21 cellular contexts compared by ENCODE assay signal in the genomic region with DNA sequence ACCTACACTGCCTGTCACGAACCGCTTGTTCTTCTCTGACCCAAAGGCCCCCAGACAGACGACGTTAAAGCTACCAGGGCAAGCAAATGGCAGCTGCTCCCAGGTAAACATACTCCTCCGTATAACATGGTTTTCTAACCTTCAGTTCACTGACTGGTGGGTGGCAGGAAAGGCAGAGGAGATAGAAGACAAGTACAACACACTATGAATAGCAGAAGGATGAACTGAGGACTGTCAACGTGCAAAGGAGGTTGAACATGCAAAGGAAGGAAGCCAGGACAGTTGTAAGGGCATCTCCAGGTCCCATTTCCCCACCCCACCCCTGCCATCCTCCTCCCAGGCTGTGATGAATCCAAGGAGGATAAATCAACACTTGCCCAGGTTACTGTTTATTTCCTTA.
"Had no signal": no experiment of that assay in that cellular context is flagged by ENCODE, and none has a peak within 500 bp of the region (broad histone marks: within the 10 kb centered on the region; RNA-seq: fewer than 3 reads in every experiment).

No MANE protein-coding gene starts in this region.

- H3K27ac ChIP-seq: coronary artery, foreskin keratinocyte, heart left ventricle, parathyroid adenoma, prostate gland, right lobe of liver, suprapubic skin, thyroid gland had no signal

- H3K9ac ChIP-seq: parathyroid adenoma had no signal

- H3K4me1 Mint-ChIP-seq: naive thymus-derived CD4-positive, alpha-beta T cell; nephron progenitor cell; stimulated activated effector memory CD8-positive, alpha-beta T cell treated with anti-CD3 and anti-CD28 coated beads, Interleukin-12 subunit alpha, Interleukin-12 subunit beta, amount 100 ng/mL, for 72 hours had no signal

- H3K4me3 ChIP-seq: coronary artery, heart left ventricle, prostate gland, right lobe of liver, suprapubic skin, thyroid gland had no signal

- ATAC-seq: foreskin keratinocyte; heart left ventricle; left cardiac atrium; left ventricle myocardium superior; naive thymus-derived CD4-positive, alpha-beta T cell; right lobe of liver; stimulated activated effector memory CD8-positive, alpha-beta T cell treated with anti-CD3 and anti-CD28 coated beads, Interleukin-12 subunit alpha, Interleukin-12 subunit beta, amount 100 ng/mL, for 72 hours; stimulated activated naive CD8-positive, alpha-beta T cell treated with anti-CD3 and anti-CD28 coated beads, Interleukin-15, Interleukin-2, amounts not matched to agents 100 U/mL and 50 U/mL, for 24 hours had no signal

- DNase-seq: effector CD4-positive, alpha-beta T cell; endodermal cell; erythroblast; foreskin keratinocyte; heart left ventricle; kidney; left cardiac atrium; left ventricle myocardium superior; naive thymus-derived CD4-positive, alpha-beta T cell; nephron progenitor cell; right lobe of liver; stimulated activated CD4-positive, alpha-beta T cell treated with anti-CD3 and anti-CD28 coated beads, Interleukin-4, amount 100 ng/mL, for 1 hour; stimulated activated CD8-positive, alpha-beta memory T cell treated with anti-CD3 and anti-CD28 coated beads, Interleukin-4, amount 100 ng/mL, for 48 hours; stimulated activated naive CD8-positive, alpha-beta T cell treated with anti-CD3 and anti-CD28 coated beads, Interleukin-15, Interleukin-2, amounts not matched to agents 100 U/mL and 50 U/mL, for 24 hours had no signal

- H3K36me3 ChIP-seq: heart left ventricle, prostate gland, right lobe of liver, suprapubic skin, thyroid gland had no signal

- H3K4me3 Mint-ChIP-seq: endodermal cell; naive thymus-derived CD4-positive, alpha-beta T cell; nephron progenitor cell; stimulated activated effector memory CD8-positive, alpha-beta T cell treated with anti-CD3 and anti-CD28 coated beads, Interleukin-12 subunit alpha, Interleukin-12 subunit beta, amount 100 ng/mL, for 72 hours; type B pancreatic cell had no signal

- H3K4me1 ChIP-seq: foreskin keratinocyte, heart left ventricle, parathyroid adenoma, prostate gland, right lobe of liver, suprapubic skin, thyroid gland had no signal

- H3K27me3 ChIP-seq: foreskin keratinocyte, right lobe of liver, suprapubic skin, thyroid gland had no signal

- H3K9me3 Mint-ChIP-seq: endodermal cell, nephron progenitor cell, type B pancreatic cell had no signal

- H3K9me3 ChIP-seq: heart left ventricle, prostate gland, right lobe of liver, suprapubic skin, thyroid gland had no signal

- H3K36me3 Mint-ChIP-seq: naive thymus-derived CD4-positive, alpha-beta T cell; stimulated activated effector memory CD8-positive, alpha-beta T cell treated with anti-CD3 and anti-CD28 coated beads, Interleukin-12 subunit alpha, Interleukin-12 subunit beta, amount 100 ng/mL, for 72 hours; type B pancreatic cell had no signal

- H3K27ac Mint-ChIP-seq: endodermal cell; naive thymus-derived CD4-positive, alpha-beta T cell; nephron progenitor cell; stimulated activated effector memory CD8-positive, alpha-beta T cell treated with anti-CD3 and anti-CD28 coated beads, Interleukin-12 subunit alpha, Interleukin-12 subunit beta, amount 100 ng/mL, for 72 hours; type B pancreatic cell had no signal
